ENCODE assay signal across 20 cellular contexts in the genomic region with DNA sequence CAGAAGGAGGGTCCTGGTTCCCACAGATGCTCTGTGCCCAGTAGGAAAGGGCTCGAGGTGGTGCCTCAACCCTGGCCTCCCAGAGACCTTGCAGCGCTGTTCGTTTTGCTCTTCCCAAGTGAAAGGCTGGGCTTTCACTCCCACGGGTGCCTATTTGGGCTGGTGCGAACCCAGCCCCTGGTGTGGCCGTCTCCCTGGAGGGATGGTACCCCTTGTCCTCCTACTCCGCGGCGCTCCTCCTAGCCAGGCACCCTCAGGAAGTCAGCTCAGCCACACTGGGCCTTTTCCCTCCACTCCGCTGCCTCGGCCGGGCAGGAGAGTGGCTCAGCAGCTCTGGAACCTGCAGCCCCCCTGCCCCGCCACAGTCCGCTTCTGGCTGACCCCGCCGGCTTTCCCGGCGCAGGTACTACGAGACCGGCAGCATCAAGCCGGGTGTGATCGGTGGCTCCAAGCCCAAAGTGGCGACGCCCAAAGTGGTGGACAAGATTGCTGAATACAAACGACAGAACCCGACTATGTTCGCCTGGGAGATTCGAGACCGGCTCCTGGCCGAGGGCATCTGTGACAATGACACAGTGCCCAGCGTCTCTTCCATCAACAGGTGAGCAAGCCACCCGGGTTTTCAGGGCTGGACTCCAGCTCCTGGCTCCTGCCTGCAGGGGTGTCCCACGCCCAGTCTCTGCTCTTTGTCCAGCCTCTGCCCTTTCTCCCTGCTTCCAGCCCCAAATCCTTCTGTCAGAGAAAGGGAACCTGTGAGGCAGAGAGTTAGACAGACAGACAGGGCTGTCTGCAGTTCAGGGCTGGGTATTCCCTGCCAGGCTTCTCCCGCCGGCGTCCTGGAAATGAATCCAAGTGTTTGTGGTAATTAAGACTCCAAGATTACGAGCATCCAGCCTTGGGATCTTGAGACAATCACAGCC. TPM values are rescaled to one million over a fixed set of nuclear protein-coding genes. Genes with fewer than 3 reads are reported as not detected.
DNase-seq lines count a peak whose midpoint lies in the region; FAIRE-seq and TF ChIP-seq lines count a peak whose summit lies in the region.
"Had no signal": no experiment of that assay in that cellular context is flagged by ENCODE, and none has a peak within 500 bp of the region (broad histone marks: within the 10 kb centered on the region; RNA-seq: fewer than 3 reads in every experiment).

No MANE protein-coding gene starts in this region.

- no peak for TF ChIP-seq EP300 in sigmoid colon (IDR thresholded peaks at IDR 0.05)

- H3K9me3 Mint-ChIP-seq in activated CD4-positive, alpha-beta T cell treated with anti-CD3 and anti-CD28 coated beads, Interleukin-2, amount 10 ng/mL, durations not matched to agents 24 days and 14 days, result no peaks in the 10 kb centered on the region
- H3K9me3 Mint-ChIP-seq in nephron (no peaks in the 10 kb centered on the region), chondrocyte (ENCODE audit: low read depth) (no peaks in the 10 kb centered on the region)

- H3K4me3 ChIP-seq in endothelial cell of umbilical vein (replicated peaks in 1 of 3; ENCODE audit: insufficient read depth in 1 of 3, low read depth in 1 of 3, low read length in 3 of 3), result no peak overlapping the region
- no peak overlapping the region for H3K4me3 ChIP-seq in sigmoid colon
- H3K4me3 ChIP-seq: Peyer's patch had no signal

- WGBS in sigmoid colon, 2 donors, result 23 to 31% methylated on average over 37 of the region's 37 CpGs

- peaks cover 90 to 91% of the 10 kb centered on the region in 2 experiments for H3K27me3 ChIP-seq in endothelial cell of umbilical vein (ENCODE audit: control insufficient read depth in 2 of 2, insufficient read depth in 2 of 2, low read length in 2 of 2)
- peaks cover 50 to 100% (median 75%) of the 10 kb centered on the region in 3 donors for H3K27me3 ChIP-seq in sigmoid colon

- no peak overlapping the region for H3K27ac ChIP-seq in endothelial cell of umbilical vein (ENCODE audit: insufficient read depth, low read depth, low read length)
- no peak overlapping the region for H3K27ac ChIP-seq in sigmoid colon
- H3K27ac ChIP-seq: Peyer's patch had no signal

- FAIRE-seq in endothelial cell of umbilical vein (lab: Jason Lieb, UNC), result no peak

- H3K79me2 ChIP-seq in endothelial cell of umbilical vein (ENCODE audit: control insufficient read depth, insufficient read depth, low read length), result no peaks in the 10 kb centered on the region

- H3K4me3 Mint-ChIP-seq in activated CD4-positive, alpha-beta T cell treated with anti-CD3 and anti-CD28 coated beads, Interleukin-2, amount 10 ng/mL, durations not matched to agents 24 days and 14 days, result no peak overlapping the region
- H3K4me3 Mint-ChIP-seq in nephron (peak overlapping the region; percentile 17 to 89 (median 84)), chondrocyte (ENCODE audit: unreplicated experiment) (no peak overlapping the region)
- H3K4me3 Mint-ChIP-seq: B cell had no signal

- POLR2A ChIA-PET in endothelial cell of umbilical vein (lab: Charles Lee), result no interaction called here

- no TSS peak for BruUV-seq in endothelial cell of umbilical vein (replicated peaks; lab: Mats Ljungman, UMichigan)

- no peak overlapping the region for H3K9ac ChIP-seq in endothelial cell of umbilical vein (replicated peaks; ENCODE audit: extremely low read depth, insufficient read depth, low read length)

- H3K9me1 ChIP-seq in endothelial cell of umbilical vein (replicated peaks; ENCODE audit: control insufficient read depth, extremely low read depth, insufficient read depth, low read length), result no peaks in the 10 kb centered on the region

- peaks cover 79% of the 10 kb centered on the region for H3K27me3 Mint-ChIP-seq in activated CD4-positive, alpha-beta T cell treated with anti-CD3 and anti-CD28 coated beads, Interleukin-2, amount 10 ng/mL, durations not matched to agents 24 days and 14 days
- H3K27me3 Mint-ChIP-seq in nephron (ENCODE audit: low read depth) (peaks cover 98% of the 10 kb centered on the region), chondrocyte (ENCODE audit: low read depth) (peaks cover 88% of the 10 kb centered on the region)

- no peak for DNase-seq in activated CD4-positive, alpha-beta T cell treated with anti-CD3 and anti-CD28 coated beads, Interleukin-2, amount 10 ng/mL, durations not matched to agents 24 days and 14 days
- no peak for DNase-seq in activated CD4-positive, alpha-beta T cell treated with anti-CD3 and anti-CD28 coated beads, Interleukin-2, amount 50 U/mL, for 4 hours
- DNase-seq in endothelial cell of umbilical vein (ENCODE audit: low read depth, low spot score) (no peak), sigmoid colon (peak; percentile 42), 8988T (no peak), chondrocyte (ENCODE audit: low spot score) (no peak), H4 (ENCODE audit: low spot score) (no peak)
- DNase-seq: DMS79, GOT3, Karpas-422, NCI-H1694 treated with DMSO at 0.1 percent for 48 hours, NCI-H2081 treated with DMSO at 0.1 percent for 48 hours, NCI-H446, NCI-H526, Peyer's patch had no signal

- TF ChIP-seq POLR2A in endothelial cell of umbilical vein (IDR thresholded peaks at IDR 0.05; ENCODE audit: low read depth, low read length) (no peak), sigmoid colon (IDR thresholded peaks at IDR 0.05) (no peak)

- no peak overlapping the region for H3K4me2 ChIP-seq in endothelial cell of umbilical vein (ENCODE audit: insufficient read depth, low read length)

- H3K36me3 ChIP-seq in endothelial cell of umbilical vein (ENCODE audit: control insufficient read depth in 2 of 2, extremely low read depth in 1 of 2, insufficient read depth in 2 of 2, low read length in 2 of 2) (no peaks in the 10 kb centered on the region), sigmoid colon (no peaks in the 10 kb centered on the region)
- H3K36me3 ChIP-seq: Peyer's patch had no signal

- H2AFZ ChIP-seq in endothelial cell of umbilical vein (ENCODE audit: low read depth, low read length), result no peak overlapping the region

- intact Hi-C loops in activated CD4-positive, alpha-beta T cell treated with anti-CD3 and anti-CD28 coated beads, Interleukin-2, amount 10 ng/mL, durations not matched to agents 24 days and 14 days (cut with micrococcal nuclease), result no loop called here
- intact Hi-C loops in endothelial cell of umbilical vein (cut with micrococcal nuclease) (no loop called here), sigmoid colon (cut with DNase I) (no loop called here)

- no peak for TF ChIP-seq CTCF in endothelial cell of umbilical vein (IDR thresholded peaks at IDR 0.05; ENCODE audit: extremely low read depth in 1 of 2, insufficient read depth in 1 of 2, low read depth in 1 of 2, low read length in 2 of 2)
- no peak for TF ChIP-seq CTCF in nephron (IDR thresholded peaks at IDR 0.05; ENCODE audit: unreplicated experiment in 3 of 3)
- TF ChIP-seq CTCF in sigmoid colon (IDR thresholded peaks at IDR 0.05), result no peak
- no peak for TF ChIP-seq CTCF in chondrocyte (IDR thresholded peaks at IDR 0.05)

- H4K20me1 ChIP-seq in endothelial cell of umbilical vein (replicated peaks; ENCODE audit: control insufficient read depth, extremely low read depth, insufficient read depth, low read length), result no peaks in the 10 kb centered on the region

- dilution Hi-C loops in endothelial cell of umbilical vein (cut with MboI; ENCODE audit: extremely low pct_ligation_motif_present, low sequenced_read_pairs), result no loop called here

- peak overlapping the region; percentile 20 for H3K27ac Mint-ChIP-seq in activated CD4-positive, alpha-beta T cell treated with anti-CD3 and anti-CD28 coated beads, Interleukin-2, amount 10 ng/mL, durations not matched to agents 24 days and 14 days
- no peak overlapping the region for H3K27ac Mint-ChIP-seq in nephron
- H3K27ac Mint-ChIP-seq in chondrocyte (ENCODE audit: unreplicated experiment), result no peak overlapping the region
- H3K27ac Mint-ChIP-seq: B cell, CD14-positive monocyte had no signal

- no peaks in the 10 kb centered on the region for H3K4me1 ChIP-seq in endothelial cell of umbilical vein (ENCODE audit: control insufficient read depth, extremely low read depth, insufficient read depth, low read length)
- peaks cover 0 to 37% (median 30%) of the 10 kb centered on the region in 4 donors for H3K4me1 ChIP-seq in sigmoid colon

- peaks cover 3% of the 10 kb centered on the region for H3K36me3 Mint-ChIP-seq in activated CD4-positive, alpha-beta T cell treated with anti-CD3 and anti-CD28 coated beads, Interleukin-2, amount 10 ng/mL, durations not matched to agents 24 days and 14 days (ENCODE audit: low read depth)
- H3K36me3 Mint-ChIP-seq in nephron (ENCODE audit: low read depth) (peaks cover 46% of the 10 kb centered on the region), chondrocyte (ENCODE audit: low read depth) (peaks cover 4% of the 10 kb centered on the region)

- CTCF ChIA-PET in endothelial cell of umbilical vein (lab: Charles Lee), result interaction anchor here (0.9 kb wide), 1 partner anchor 9 kb away, joined by 3 read pairs; no protein-coding TSS in a partner anchor

- H3K9me3 ChIP-seq in endothelial cell of umbilical vein (replicated peaks; ENCODE audit: control insufficient read depth, insufficient read depth, low read length), result no peaks in the 10 kb centered on the region
- no peaks in the 10 kb centered on the region for H3K9me3 ChIP-seq in sigmoid colon
- H3K9me3 ChIP-seq: Peyer's patch had no signal

- H3K4me1 Mint-ChIP-seq in activated CD4-positive, alpha-beta T cell treated with anti-CD3 and anti-CD28 coated beads, Interleukin-2, amount 10 ng/mL, durations not matched to agents 24 days and 14 days, result peaks cover 9% of the 10 kb centered on the region
- H3K4me1 Mint-ChIP-seq in nephron (peaks cover 28% of the 10 kb centered on the region), chondrocyte (ENCODE audit: low read depth) (peaks cover 18% of the 10 kb centered on the region)

TF ChIP-seq in endothelial cell of umbilical vein, 7 proteins besides CTCF, POLR2A, EP300 and RAD21 (continues in another document):
- TF ChIP-seq MYC (IDR thresholded peaks at IDR 0.05; ENCODE audit: low read depth, low read length), result no peak
- TF ChIP-seq JUN (IDR thresholded peaks at IDR 0.05; ENCODE audit: borderline replicate concordance, insufficient read depth, insufficient read length, low read depth), result no peak

RNA-seq across cellular contexts. Expression of gene PAX2, which starts 5.2 kb away (rescaled TPM):
- total RNA-seq in activated CD4-positive, alpha-beta T cell treated with anti-CD3 and anti-CD28 coated beads, Interleukin-2, amount 10 ng/mL, durations not matched to agents 24 days and 14 days, result 0.07 TPM in 1 of 2 replicates, not detected in the other
- total RNA-seq in endothelial cell of umbilical vein (not detected in 2 replicates), sigmoid colon (not detected), chondrocyte (0.62 to 0.87 TPM in 2 of 3 replicates, not detected in the other)
- polyA plus RNA-seq in endothelial cell of umbilical vein (not detected in 2 replicates), sigmoid colon (not detected)
- not detected in 2 replicates for polyA plus RNA-seq in endothelial cell of umbilical vein (2011; cell fraction: cytosol; rRNA removed)
- not detected in 2 replicates for polyA plus RNA-seq in endothelial cell of umbilical vein (2011; cell fraction: nucleus; rRNA removed)
- not detected in 2 replicates for polyA plus RNA-seq in endothelial cell of umbilical vein (2012)
- polyA minus RNA-seq in endothelial cell of umbilical vein, result not detected in 2 replicates
- polyA minus RNA-seq in endothelial cell of umbilical vein (2011; cell fraction: cytosol; rRNA and poly(A)+ RNA removed), result not detected
- polyA minus RNA-seq in endothelial cell of umbilical vein (2011; cell fraction: nucleus; rRNA and poly(A)+ RNA removed), result not detected in 2 replicates
- total RNA-seq in H4 (2014; rRNA removed; shearing (Covaris generic)), result not detected in 2 replicates
- total RNA-seq: A172, B cell, OCI-LY7, Peyer's patch had no signal
- polyA plus RNA-seq: CD14-positive monocyte had no signal

Comparison
In these comparisons a context has a peak if more than half of its experiments do, and no peak if none do; other contexts are left out.
1. H3K4me3 Mint-ChIP-seq: peak in nephron (3 of 3); none in activated CD4-positive, alpha-beta T cell treated with anti-CD3 and anti-CD28 coated beads, Interleukin-2, amount 10 ng/mL, durations not matched to agents 24 days and 14 days (single experiment) and chondrocyte (single experiment).